ENCODE assay signal across 9 cellular contexts in genomic region chr19:11196406-11197287, GRCh38. TPM values are rescaled to one million over a fixed set of nuclear protein-coding genes. Genes with fewer than 3 reads are reported as not detected.
A peak's percentile ranks its signal among the peaks of the same experiment; 100 is the strongest.
DNase-seq lines count a peak whose midpoint lies in the region; ATAC-seq and TF ChIP-seq lines count a peak whose summit lies in the region.
"Had no signal": no experiment of that assay in that cellular context is flagged by ENCODE, and none has a peak within 500 bp of the region (broad histone marks: within the 10 kb centered on the region; RNA-seq: fewer than 3 reads in every experiment).

No MANE protein-coding gene starts in this region.

- H3K4me1 ChIP-seq in A673 (ENCODE audit: insufficient read depth, low read length, poor library complexity, severe bottlenecking) (peaks cover 32% of the 10 kb centered on the region), GM23338 (ENCODE audit: insufficient read depth) (peaks cover 8% of the 10 kb centered on the region; the same call in 1 of the 2 replicates), heart left ventricle (peaks cover 13 to 69% (median 61%) of the 10 kb centered on the region in 12 donors), prostate gland (replicated peaks) (no peaks in the 10 kb centered on the region)

- no peak for TF ChIP-seq CTCF in A673 (conservative IDR thresholded peaks at IDR 0.05; ENCODE audit: low read depth, low read length)
- no peak for TF ChIP-seq CTCF in GM23338 (conservative IDR thresholded peaks at IDR 0.05; ENCODE audit: low read depth in 2 of 2)
- no peak for TF ChIP-seq CTCF in heart left ventricle (IDR thresholded peaks at IDR 0.05)
- no peak for TF ChIP-seq CTCF in prostate gland (IDR thresholded peaks at IDR 0.05)

- CTCF ChIA-PET in A673 (lab: Charles Lee) = no interaction called here

- peak overlapping the region; percentile 92 for H3K4me3 Mint-ChIP-seq in GM23338
- H3K4me3 Mint-ChIP-seq in activated T-cell treated with anti-CD3 and anti-CD28 coated beads, Interleukin-2, amount 50 U/mL, for 4 hours = peak overlapping the region; percentile 66

- H3K4me3 ChIP-seq in A673 (ENCODE audit: low read depth, low read length, poor library complexity, severe bottlenecking) = peak overlapping the region; percentile 68
- H3K4me3 ChIP-seq in GM23338 = peak overlapping the region; percentile 83
- H3K4me3 ChIP-seq in heart left ventricle = peak overlapping the region; percentile 27 to 96 (median 77)
- H3K4me3 ChIP-seq in prostate gland = peak overlapping the region; percentile 51 to 61

- H3K9me3 ChIP-seq in A673 (ENCODE audit: low read depth, low read length, poor library complexity, severe bottlenecking) (no peaks in the 10 kb centered on the region), heart left ventricle (no peaks in the 10 kb centered on the region), prostate gland (no peaks in the 10 kb centered on the region)

- DNase-seq in A673 (ENCODE audit: low spot score) (peak; percentile 39), GM23338 (ENCODE audit: low spot score) (peak; percentile 61), heart left ventricle (peak; percentile 63 to 81 (median 66)), prostate gland (ENCODE audit: low spot score) (no peak), NCI-H187 treated with DMSO at 0.1 percent for 48 hours (lab: John Stamatoyannopoulos, UW) (no peak), putamen (ENCODE audit: low spot score) (no peak)
- DNase-seq in activated T-cell treated with anti-CD3 and anti-CD28 coated beads, Interleukin-2, amount 50 U/mL, for 4 hours = no peak

- H3K79me2 ChIP-seq in GM23338 (replicated peaks; ENCODE audit: insufficient read depth) = no peaks in the 10 kb centered on the region

- H3K27ac Mint-ChIP-seq in GM23338 = no peak overlapping the region

- TF ChIP-seq POLR2A in heart left ventricle (IDR thresholded peaks at IDR 0.05) = no peak
- no peak for TF ChIP-seq POLR2A in prostate gland (IDR thresholded peaks at IDR 0.05)

- no peaks in the 10 kb centered on the region for H3K27me3 ChIP-seq in A673 (replicated peaks; ENCODE audit: insufficient read depth, low read depth, low read length, poor library complexity)
- no peaks in the 10 kb centered on the region for H3K27me3 ChIP-seq in GM23338 (ENCODE audit: insufficient read depth)
- peaks cover 0 to 6% (median 0%) of the 10 kb centered on the region in 9 donors for H3K27me3 ChIP-seq in heart left ventricle
- H3K27me3 ChIP-seq in prostate gland (replicated peaks; ENCODE audit: insufficient read depth) = no peaks in the 10 kb centered on the region

- ATAC-seq in GM23338 (peak; percentile 60), heart left ventricle (peak in 3 of 4 donors; percentile 25 to 48 (median 47)), HG03442 (IDR thresholded peaks at IDR 0.05; ENCODE audit: unreplicated experiment) (no peak)
- ATAC-seq in activated T-cell treated with anti-CD3 and anti-CD28 coated beads, Interleukin-2, amount 50 U/mL, for 4 hours = peak; percentile 5

- H3K36me3 ChIP-seq in A673 (ENCODE audit: insufficient read depth, low read length, poor library complexity, severe bottlenecking) (peaks cover 24% of the 10 kb centered on the region), GM23338 (ENCODE audit: insufficient read depth) (no peaks in the 10 kb centered on the region; the same call in 1 of the 2 replicates), heart left ventricle (peaks cover 0 to 58% (median 46%) of the 10 kb centered on the region in 9 donors), prostate gland (peaks cover 0 to 11% of the 10 kb centered on the region in 2 donors)

- POLR2A ChIA-PET in A673 (lab: Charles Lee; ENCODE audit: low non-redundant PET) = no interaction called here

- intact Hi-C loops in A673 (cut with micrococcal nuclease; ENCODE audit: unreplicated experiment) = no loop called here
- intact Hi-C loops in heart left ventricle (cut with DNase I) = loop anchor here in 4 of 10 donors (2.0 to 5.0 kb wide), 2 partner anchors 39 to 54 kb away; partner anchors contain the start of gene SPC24 (in 3 of the 4)
- intact Hi-C loops in prostate gland (cut with DNase I) = no loop called here

- WGBS in heart left ventricle, 4 donors = 7 to 9% (median 8%) methylated on average over 30 to 47 of the region's 47 CpGs
- WGBS in prostate gland = 15% methylated on average over 47 of the region's 47 CpGs

- H2AFZ ChIP-seq in GM23338 = peak overlapping the region; percentile 76; the same call in 1 of the 2 replicates

- peaks cover 22% of the 10 kb centered on the region for H3K36me3 Mint-ChIP-seq in GM23338 (ENCODE audit: low read depth)
- no peaks in the 10 kb centered on the region for H3K36me3 Mint-ChIP-seq in activated T-cell treated with anti-CD3 and anti-CD28 coated beads, Interleukin-2, amount 50 U/mL, for 4 hours (ENCODE audit: insufficient read depth)

- H3F3A ChIP-seq in GM23338 (replicated peaks; ENCODE audit: low read depth) = peaks cover 34% of the 10 kb centered on the region

- no peaks in the 10 kb centered on the region for H3K9me3 Mint-ChIP-seq in GM23338
- no peaks in the 10 kb centered on the region for H3K9me3 Mint-ChIP-seq in activated T-cell treated with anti-CD3 and anti-CD28 coated beads, Interleukin-2, amount 50 U/mL, for 4 hours

- H3K4me1 Mint-ChIP-seq in GM23338 = peaks cover 4% of the 10 kb centered on the region
- H3K4me1 Mint-ChIP-seq in activated T-cell treated with anti-CD3 and anti-CD28 coated beads, Interleukin-2, amount 50 U/mL, for 4 hours (ENCODE audit: low read depth) = peaks cover 13% of the 10 kb centered on the region

- no peaks in the 10 kb centered on the region for H3K9me2 ChIP-seq in GM23338 (ENCODE audit: insufficient read depth)

- H3K27ac ChIP-seq in A673 (ENCODE audit: low read depth, low read length, poor library complexity, severe bottlenecking) = peak overlapping the region; percentile 73
- H3K27ac ChIP-seq in GM23338 (ENCODE audit: low read depth) = no peak overlapping the region
- H3K27ac ChIP-seq in heart left ventricle = peak overlapping the region; percentile 81 to 100 (median 94)
- H3K27ac ChIP-seq in prostate gland = peak overlapping the region; percentile 89 to 90

- BruUV-seq in A673 (replicated peaks; lab: Mats Ljungman, UMichigan) = TSS peak; percentile 27

- no peaks in the 10 kb centered on the region for H4K20me1 ChIP-seq in GM23338 (replicated peaks; ENCODE audit: insufficient read depth)

- peaks cover 9% of the 10 kb centered on the region for H3K27me3 Mint-ChIP-seq in GM23338 (ENCODE audit: insufficient read depth, low read depth, poor library complexity)
- H3K27me3 Mint-ChIP-seq in activated T-cell treated with anti-CD3 and anti-CD28 coated beads, Interleukin-2, amount 50 U/mL, for 4 hours (ENCODE audit: low read depth) = peaks cover 15% of the 10 kb centered on the region

- peak overlapping the region; percentile 86 for H3K4me2 ChIP-seq in GM23338

TF ChIP-seq in GM23338, 12 proteins besides CTCF, POLR2A, EP300 and RAD21 (continues in another document):
- TF ChIP-seq NANOG (IDR thresholded peaks at IDR 0.05; ENCODE audit: borderline replicate concordance) = no peak
- TF ChIP-seq POLR2AphosphoS5 (IDR thresholded peaks at IDR 0.05; ENCODE audit: low read depth) = no peak

RNA-seq across cellular contexts. Expression of gene KANK2, which starts 0.7 kb away (rescaled TPM):
- total RNA-seq in A673 (2021) = 85.8 and 90.9 TPM in 2 replicates
- total RNA-seq in GM23338 (2014; rRNA removed; shearing (Covaris generic)) = 47.5 and 65.4 TPM in 2 replicates
- 14.7 and 15.9 TPM in 2 replicates for polyA plus RNA-seq in GM23338 (2016; fragmentation: Nextera tagmentation; extraction: Ambion mirVana)
- under 1 TPM; 0.58 to 0.96 (median 0.92) TPM for total RNA-seq in activated T-cell treated with anti-CD3 and anti-CD28 coated beads, Interleukin-2, amount 50 U/mL, for 4 hours
- 1,000 to 10,000 TPM in 1 of 9 donors, 100 to 1,000 TPM in 8; 232 to 1,831 (median 296) TPM for total RNA-seq in heart left ventricle
- polyA plus RNA-seq in heart left ventricle = 100 to 1,000 TPM; 275 to 281 TPM
- total RNA-seq in prostate gland = 100 to 1,000 TPM; 150 to 370 TPM

RNA-seq across cellular contexts. Expression of gene SPC24, which starts 41.1 kb away (rescaled TPM):
- total RNA-seq in A673 (2021) (97.6 and 107 TPM in 2 replicates), heart left ventricle (10 to 100 TPM in 1 of 9 donors, 1 to 10 TPM in 8; 1.7 to 10.7 (median 5.2) TPM), prostate gland (1 to 10 TPM in 1 of 2 donors, under 1 TPM in 1; 0.73 to 5.0 TPM)
- total RNA-seq in GM23338 (2014; rRNA removed; shearing (Covaris generic)) = 38.7 and 42.2 TPM in 2 replicates
- polyA plus RNA-seq in GM23338 (2016; fragmentation: Nextera tagmentation; extraction: Ambion mirVana) (40.6 and 41.8 TPM in 2 replicates), heart left ventricle (1 to 10 TPM; 1.4 to 3.0 TPM)
- total RNA-seq in activated T-cell treated with anti-CD3 and anti-CD28 coated beads, Interleukin-2, amount 50 U/mL, for 4 hours = 10 to 100 TPM in 1 of 3 donors, 1 to 10 TPM in 2; 7.0 to 12.8 (median 7.6) TPM

RNA-seq across cellular contexts. Expression of gene ANGPTL8, which starts 42.8 kb away (rescaled TPM):
- total RNA-seq in A673 (2021) = not detected in 2 replicates
- total RNA-seq in GM23338 (2014; rRNA removed; shearing (Covaris generic)) = not detected in 2 replicates
- 0.42 TPM in 1 of 2 replicates, not detected in the other for polyA plus RNA-seq in GM23338 (2016; fragmentation: Nextera tagmentation; extraction: Ambion mirVana)
- not detected for total RNA-seq in activated T-cell treated with anti-CD3 and anti-CD28 coated beads, Interleukin-2, amount 50 U/mL, for 4 hours
- total RNA-seq in heart left ventricle = 1 to 10 TPM in 1 of 9 donors, not detected in 8; 6.3 TPM
- polyA plus RNA-seq in heart left ventricle = 10 to 100 TPM in 1 of 2 donors, under 1 TPM in 1; 0.61 to 10.2 TPM
- total RNA-seq in prostate gland = not detected
- total RNA-seq: pulmonary artery endothelial cell had no signal

Comparison
In these comparisons a context has a peak if more than half of its experiments do, and no peak if none do; other contexts are left out.
1. DNase-seq: peak in A673 (single experiment), GM23338 (single experiment) and heart left ventricle (5 of 5); none in activated T-cell treated with anti-CD3 and anti-CD28 coated beads, Interleukin-2, amount 50 U/mL, for 4 hours (single experiment), prostate gland (single experiment), NCI-H187 treated with DMSO at 0.1 percent for 48 hours (single experiment) and putamen (single experiment).
2. RNA of gene KANK2, which starts 0.7 kb away (total RNA-seq): 150 to 370 TPM in prostate gland, 232 to 1,831 TPM in heart left ventricle, 85.8 to 90.9 TPM in A673 and 47.5 to 65.4 TPM in GM23338; 0.58 to 0.96 TPM in activated T-cell treated with anti-CD3 and anti-CD28 coated beads, Interleukin-2, amount 50 U/mL, for 4 hours; every median in the first group is over 10 times any median in the second.
3. Peak in every context shown above with its lines, with median percentiles within 50 percentile points of each other: H3K4me3 ChIP-seq.